Comparison of ENCODE assay signal across 1 cellular context in the genomic region with DNA sequence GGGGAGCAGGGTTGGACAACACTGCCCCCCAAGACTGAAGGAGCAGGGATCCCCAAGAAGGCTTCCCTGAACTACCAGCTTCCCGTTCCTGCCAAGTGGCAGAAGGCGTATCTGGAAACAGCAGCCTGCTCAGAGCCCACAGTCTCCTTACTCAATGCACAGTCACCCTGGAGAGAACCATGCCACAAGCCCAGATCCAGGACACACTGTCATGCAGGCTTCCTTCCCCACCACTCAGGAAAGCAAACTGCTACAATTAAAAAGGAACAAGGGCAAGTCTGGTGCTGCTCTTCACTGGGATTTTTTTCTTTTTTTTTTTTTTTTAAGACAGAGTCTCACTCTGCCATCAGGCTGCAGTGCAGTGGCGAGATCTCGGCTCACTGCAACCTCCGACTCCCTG.
TF ChIP-seq lines count a peak whose summit lies in the region.

No MANE protein-coding gene starts in this region.

TF ChIP-seq in H1, 55 proteins besides CTCF, POLR2A, EP300 and RAD21:
- no peak for TF ChIP-seq POLR2AphosphoS5 (IDR thresholded peaks at IDR 0.05; ENCODE audit: low read depth, low read length)
- no peak for TF ChIP-seq BCL11A (IDR thresholded peaks at IDR 0.05; ENCODE audit: low read depth in 2 of 2, low read length in 2 of 2)
- TF ChIP-seq TBP (IDR thresholded peaks at IDR 0.05; ENCODE audit: low read depth, low read length): no peak
- no peak for TF ChIP-seq NANOG (IDR thresholded peaks at IDR 0.05; ENCODE audit: insufficient read depth, low read depth, low read length, poor library complexity, severe bottlenecking)
- TF ChIP-seq NRF1 (IDR thresholded peaks at IDR 0.05; ENCODE audit: low read depth, low read length): no peak
- TF ChIP-seq HDAC2 (IDR thresholded peaks at IDR 0.05; ENCODE audit: borderline replicate concordance in 1 of 2, low read depth in 2 of 2, low read length in 2 of 2): no peak
- no peak for TF ChIP-seq EZH2 (IDR thresholded peaks at IDR 0.05; ENCODE audit: low read depth, low read length, severe bottlenecking)
- TF ChIP-seq SP1 (IDR thresholded peaks at IDR 0.05; ENCODE audit: low read depth, low read length): no peak
- TF ChIP-seq CBX8 (IDR thresholded peaks at IDR 0.05; ENCODE audit: borderline replicate concordance, low read depth, low read length): no peak
- TF ChIP-seq, protein P1, sequence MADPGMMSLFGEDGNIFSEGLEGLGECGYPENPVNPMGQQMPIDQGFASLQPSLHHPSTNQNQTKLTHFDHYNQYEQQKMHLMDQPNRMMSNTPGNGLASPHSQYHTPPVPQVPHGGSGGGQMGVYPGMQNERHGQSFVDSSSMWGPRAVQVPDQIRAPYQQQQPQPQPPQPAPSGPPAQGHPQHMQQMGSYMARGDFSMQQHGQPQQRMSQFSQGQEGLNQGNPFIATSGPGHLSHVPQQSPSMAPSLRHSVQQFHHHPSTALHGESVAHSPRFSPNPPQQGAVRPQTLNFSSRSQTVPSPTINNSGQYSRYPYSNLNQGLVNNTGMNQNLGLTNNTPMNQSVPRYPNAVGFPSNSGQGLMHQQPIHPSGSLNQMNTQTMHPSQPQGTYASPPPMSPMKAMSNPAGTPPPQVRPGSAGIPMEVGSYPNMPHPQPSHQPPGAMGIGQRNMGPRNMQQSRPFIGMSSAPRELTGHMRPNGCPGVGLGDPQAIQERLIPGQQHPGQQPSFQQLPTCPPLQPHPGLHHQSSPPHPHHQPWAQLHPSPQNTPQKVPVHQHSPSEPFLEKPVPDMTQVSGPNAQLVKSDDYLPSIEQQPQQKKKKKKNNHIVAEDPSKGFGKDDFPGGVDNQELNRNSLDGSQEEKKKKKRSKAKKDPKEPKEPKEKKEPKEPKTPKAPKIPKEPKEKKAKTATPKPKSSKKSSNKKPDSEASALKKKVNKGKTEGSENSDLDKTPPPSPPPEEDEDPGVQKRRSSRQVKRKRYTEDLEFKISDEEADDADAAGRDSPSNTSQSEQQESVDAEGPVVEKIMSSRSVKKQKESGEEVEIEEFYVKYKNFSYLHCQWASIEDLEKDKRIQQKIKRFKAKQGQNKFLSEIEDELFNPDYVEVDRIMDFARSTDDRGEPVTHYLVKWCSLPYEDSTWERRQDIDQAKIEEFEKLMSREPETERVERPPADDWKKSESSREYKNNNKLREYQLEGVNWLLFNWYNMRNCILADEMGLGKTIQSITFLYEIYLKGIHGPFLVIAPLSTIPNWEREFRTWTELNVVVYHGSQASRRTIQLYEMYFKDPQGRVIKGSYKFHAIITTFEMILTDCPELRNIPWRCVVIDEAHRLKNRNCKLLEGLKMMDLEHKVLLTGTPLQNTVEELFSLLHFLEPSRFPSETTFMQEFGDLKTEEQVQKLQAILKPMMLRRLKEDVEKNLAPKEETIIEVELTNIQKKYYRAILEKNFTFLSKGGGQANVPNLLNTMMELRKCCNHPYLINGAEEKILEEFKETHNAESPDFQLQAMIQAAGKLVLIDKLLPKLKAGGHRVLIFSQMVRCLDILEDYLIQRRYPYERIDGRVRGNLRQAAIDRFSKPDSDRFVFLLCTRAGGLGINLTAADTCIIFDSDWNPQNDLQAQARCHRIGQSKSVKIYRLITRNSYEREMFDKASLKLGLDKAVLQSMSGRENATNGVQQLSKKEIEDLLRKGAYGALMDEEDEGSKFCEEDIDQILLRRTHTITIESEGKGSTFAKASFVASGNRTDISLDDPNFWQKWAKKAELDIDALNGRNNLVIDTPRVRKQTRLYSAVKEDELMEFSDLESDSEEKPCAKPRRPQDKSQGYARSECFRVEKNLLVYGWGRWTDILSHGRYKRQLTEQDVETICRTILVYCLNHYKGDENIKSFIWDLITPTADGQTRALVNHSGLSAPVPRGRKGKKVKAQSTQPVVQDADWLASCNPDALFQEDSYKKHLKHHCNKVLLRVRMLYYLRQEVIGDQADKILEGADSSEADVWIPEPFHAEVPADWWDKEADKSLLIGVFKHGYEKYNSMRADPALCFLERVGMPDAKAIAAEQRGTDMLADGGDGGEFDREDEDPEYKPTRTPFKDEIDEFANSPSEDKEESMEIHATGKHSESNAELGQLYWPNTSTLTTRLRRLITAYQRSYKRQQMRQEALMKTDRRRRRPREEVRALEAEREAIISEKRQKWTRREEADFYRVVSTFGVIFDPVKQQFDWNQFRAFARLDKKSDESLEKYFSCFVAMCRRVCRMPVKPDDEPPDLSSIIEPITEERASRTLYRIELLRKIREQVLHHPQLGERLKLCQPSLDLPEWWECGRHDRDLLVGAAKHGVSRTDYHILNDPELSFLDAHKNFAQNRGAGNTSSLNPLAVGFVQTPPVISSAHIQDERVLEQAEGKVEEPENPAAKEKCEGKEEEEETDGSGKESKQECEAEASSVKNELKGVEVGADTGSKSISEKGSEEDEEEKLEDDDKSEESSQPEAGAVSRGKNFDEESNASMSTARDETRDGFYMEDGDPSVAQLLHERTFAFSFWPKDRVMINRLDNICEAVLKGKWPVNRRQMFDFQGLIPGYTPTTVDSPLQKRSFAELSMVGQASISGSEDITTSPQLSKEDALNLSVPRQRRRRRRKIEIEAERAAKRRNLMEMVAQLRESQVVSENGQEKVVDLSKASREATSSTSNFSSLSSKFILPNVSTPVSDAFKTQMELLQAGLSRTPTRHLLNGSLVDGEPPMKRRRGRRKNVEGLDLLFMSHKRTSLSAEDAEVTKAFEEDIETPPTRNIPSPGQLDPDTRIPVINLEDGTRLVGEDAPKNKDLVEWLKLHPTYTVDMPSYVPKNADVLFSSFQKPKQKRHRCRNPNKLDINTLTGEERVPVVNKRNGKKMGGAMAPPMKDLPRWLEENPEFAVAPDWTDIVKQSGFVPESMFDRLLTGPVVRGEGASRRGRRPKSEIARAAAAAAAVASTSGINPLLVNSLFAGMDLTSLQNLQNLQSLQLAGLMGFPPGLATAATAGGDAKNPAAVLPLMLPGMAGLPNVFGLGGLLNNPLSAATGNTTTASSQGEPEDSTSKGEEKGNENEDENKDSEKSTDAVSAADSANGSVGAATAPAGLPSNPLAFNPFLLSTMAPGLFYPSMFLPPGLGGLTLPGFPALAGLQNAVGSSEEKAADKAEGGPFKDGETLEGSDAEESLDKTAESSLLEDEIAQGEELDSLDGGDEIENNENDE (IDR thresholded peaks at IDR 0.05; ENCODE audit: insufficient replicate concordance, low read length): no peak
- TF ChIP-seq TAF7 (optimal IDR thresholded peaks at IDR 0.05; ENCODE audit: borderline replicate concordance, low read depth, low read length): no peak
- no peak for TF ChIP-seq CTBP2 (IDR thresholded peaks at IDR 0.05; ENCODE audit: borderline replicate concordance, insufficient read depth, insufficient read length, low read length)
- no peak for TF ChIP-seq SP4 (IDR thresholded peaks at IDR 0.05; ENCODE audit: low read length)
- TF ChIP-seq SAP30 (IDR thresholded peaks at IDR 0.05; ENCODE audit: insufficient read depth, insufficient replicate concordance, low read length): no peak
- TF ChIP-seq BRCA1 (IDR thresholded peaks at IDR 0.05; ENCODE audit: low read depth, low read length): no peak
- no peak for TF ChIP-seq ASH2L (IDR thresholded peaks at IDR 0.05; ENCODE audit: low read length)
